In the genomic region with DNA sequence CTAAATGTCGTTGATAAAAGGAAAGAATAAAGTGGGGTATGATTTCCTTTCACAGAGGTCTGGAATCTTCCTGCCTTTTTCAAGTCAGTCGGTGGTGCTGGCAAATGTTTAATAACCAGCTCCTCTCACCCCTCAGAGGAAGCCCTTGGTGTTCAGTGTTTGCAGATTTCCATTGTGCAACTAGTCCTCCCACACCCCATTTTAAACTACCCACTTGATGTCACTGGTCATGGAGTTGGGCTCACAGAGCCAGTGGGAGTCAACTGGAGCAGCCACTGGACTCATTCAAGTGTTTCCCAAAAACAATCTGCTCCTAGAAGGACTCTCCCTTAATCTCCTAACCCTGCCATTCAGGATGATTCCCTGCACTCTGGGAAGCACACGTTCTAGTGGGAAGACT, we compare ENCODE assay signal across 15 cellular contexts.
DNase-seq lines count a peak whose midpoint lies in the region; ATAC-seq and TF ChIP-seq lines count a peak whose summit lies in the region.
"Had no signal": no experiment of that assay in that cellular context is flagged by ENCODE, and none has a peak within 500 bp of the region (broad histone marks: within the 10 kb centered on the region; RNA-seq: fewer than 3 reads in every experiment).

No MANE protein-coding gene starts in this region.

- no peak overlapping the region for H2AK5ac ChIP-seq in neuronal stem cell (ENCODE audit: low read depth, low read length)

- H3K9me3 Mint-ChIP-seq in effector memory CD8-positive, alpha-beta T cell = no peaks in the 10 kb centered on the region
- no peaks in the 10 kb centered on the region for H3K9me3 Mint-ChIP-seq in immature natural killer cell

- DNase-seq in SJCRH30 (no peak), neuronal stem cell (ENCODE audit: low spot score) (no peak), omental fat pad (ENCODE audit: low spot score) (no peak), immature natural killer cell (no peak)
- DNase-seq in effector memory CD8-positive, alpha-beta T cell = no peak
- DNase-seq in stimulated activated CD4-positive, alpha-beta T cell treated with anti-CD3 and anti-CD28 coated beads, Interleukin-4, amount 100 ng/mL, for 1 hour = no peak
- DNase-seq: AML-193, MV-4-11, NCI-H1436, NCI-H2081 treated with DMSO at 0.1 percent for 48 hours, NCI-H446, Peyer's patch, SHP77 had no signal

- H2BK15ac ChIP-seq in neuronal stem cell (ENCODE audit: low read length) = no peak overlapping the region

- CTCF ChIA-PET in HEK293 (lab: Yijun Ruan, JAX) = no interaction called here

- H4K8ac ChIP-seq in neuronal stem cell (ENCODE audit: low read depth, low read length) = no peak overlapping the region

- H3K9me3 ChIP-seq in HEK293 (ENCODE audit: control insufficient read depth, insufficient read depth, low read depth, low read length) (no peaks in the 10 kb centered on the region), SJCRH30 (replicated peaks) (no peaks in the 10 kb centered on the region), neuronal stem cell (replicated peaks in 1 of 2; ENCODE audit: control insufficient read depth in 2 of 2, insufficient read depth in 1 of 2, low read depth in 1 of 2, low read length in 2 of 2) (no peaks in the 10 kb centered on the region)
- H3K9me3 ChIP-seq: Peyer's patch had no signal

- no peak overlapping the region for H3K23ac ChIP-seq in neuronal stem cell (ENCODE audit: low read depth, low read length, poor library complexity)

- H4K91ac ChIP-seq in neuronal stem cell (ENCODE audit: low read depth, low read length, poor library complexity) = no peak overlapping the region

- H3K4me2 ChIP-seq in neuronal stem cell (ENCODE audit: insufficient read depth, low read length, poor library complexity, severe bottlenecking) = peak overlapping the region; percentile 22

- H2BK120ac ChIP-seq in neuronal stem cell (ENCODE audit: low read depth, low read length) = no peak overlapping the region

- no peak overlapping the region for H2BK5ac ChIP-seq in neuronal stem cell (ENCODE audit: low read length)

- H3K27ac Mint-ChIP-seq in effector memory CD8-positive, alpha-beta T cell = peak overlapping the region; percentile 22 to 75
- peak overlapping the region in 1 of 6 donors; percentile 1 for H3K27ac Mint-ChIP-seq in immature natural killer cell

- H3K4me1 ChIP-seq in HEK293 (ENCODE audit: control insufficient read depth, insufficient read depth, low read length) (peaks cover 2% of the 10 kb centered on the region; the same call in 1 of the 2 replicates), SJCRH30 (peaks cover 42% of the 10 kb centered on the region), neuronal stem cell (ENCODE audit: control insufficient read depth in 2 of 2, insufficient read depth in 1 of 2, low read depth in 1 of 2, low read length in 2 of 2) (peaks cover 33 to 54% of the 10 kb centered on the region in 2 donors)

- no peak overlapping the region for H3K9ac ChIP-seq in neuronal stem cell (ENCODE audit: low read depth, low read length, poor library complexity)

- peaks cover 3 to 9% of the 10 kb centered on the region in 2 donors for H3K4me1 Mint-ChIP-seq in effector memory CD8-positive, alpha-beta T cell (ENCODE audit: low read depth in 2 of 2)
- peaks cover 31 to 33% of the 10 kb centered on the region in 2 donors for H3K4me1 Mint-ChIP-seq in immature natural killer cell

- H3K4me3 Mint-ChIP-seq in effector memory CD8-positive, alpha-beta T cell = no peak overlapping the region
- no peak overlapping the region for H3K4me3 Mint-ChIP-seq in immature natural killer cell

- H3K4me3 ChIP-seq in HEK293 (ENCODE audit: low read depth, low read length) = no peak overlapping the region
- no peak overlapping the region for H3K4me3 ChIP-seq in SJCRH30
- H3K4me3 ChIP-seq in neuronal stem cell (ENCODE audit: low read length in 2 of 2) = no peak overlapping the region
- H3K4me3 ChIP-seq: Peyer's patch had no signal

- TF ChIP-seq CTCF in HEK293 (tag by site-specific recombination; IDR thresholded peaks at IDR 0.05) (no peak), omental fat pad (IDR thresholded peaks at IDR 0.05) (no peak)

- no peak overlapping the region for H2BK12ac ChIP-seq in neuronal stem cell (ENCODE audit: low read length)

- H3K14ac ChIP-seq in neuronal stem cell (ENCODE audit: low read length) = no peak overlapping the region

- no peak overlapping the region for H3K27ac ChIP-seq in HEK293 (ENCODE audit: extremely low read depth, low read depth, low read length)
- H3K27ac ChIP-seq in SJCRH30 = peak overlapping the region; percentile 59
- H3K27ac ChIP-seq in neuronal stem cell (replicated peaks; ENCODE audit: low read length) = no peak overlapping the region
- H3K27ac ChIP-seq: Peyer's patch had no signal

- H3K18ac ChIP-seq in neuronal stem cell (ENCODE audit: low read length) = no peak overlapping the region

- ATAC-seq in effector memory CD8-positive, alpha-beta T cell (replicated peaks) = no peak
- no peak for ATAC-seq in omental fat pad (ENCODE audit: low FRiP score)
- no peak for ATAC-seq in HG02970 (IDR thresholded peaks at IDR 0.05; ENCODE audit: low FRiP score, unreplicated experiment)

- no peak overlapping the region for H3K4ac ChIP-seq in neuronal stem cell (ENCODE audit: low read length)

- no peaks in the 10 kb centered on the region for H3K27me3 Mint-ChIP-seq in effector memory CD8-positive, alpha-beta T cell
- peaks cover 2 to 5% (median 5%) of the 10 kb centered on the region in 3 donors for H3K27me3 Mint-ChIP-seq in immature natural killer cell (ENCODE audit: low read depth in 3 of 3)

- no peak overlapping the region for H2AFZ ChIP-seq in neuronal stem cell (ENCODE audit: low read length)

- no CpG with 5 or more reads among the region's 3 CpGs for WGBS in neuronal stem cell (ENCODE audit: extremely low coverage in 2 of 2, insufficient read length in 2 of 2, insufficient replicate concordance in 1 of 2), 2 donors

- POLR2A ChIA-PET in HEK293 (lab: Yijun Ruan, JAX) = no interaction called here

- peaks cover 20% of the 10 kb centered on the region for H3K36me3 Mint-ChIP-seq in effector memory CD8-positive, alpha-beta T cell (ENCODE audit: insufficient read depth)
- peaks cover 26 to 41% (median 36%) of the 10 kb centered on the region in 3 donors for H3K36me3 Mint-ChIP-seq in immature natural killer cell

- peaks cover 0 to 23% of the 10 kb centered on the region in 2 experiments; a peak in 1 of 3 replicates for H3K36me3 ChIP-seq in HEK293 (ENCODE audit: control insufficient read depth in 2 of 2, insufficient read depth in 1 of 2, low read length in 2 of 2)
- H3K36me3 ChIP-seq in SJCRH30 = 0 out of 2 replicates have a peak, but pooled peaks cover 3% of the 10 kb centered on the region
- H3K36me3 ChIP-seq in neuronal stem cell (replicated peaks in 1 of 2; ENCODE audit: control insufficient read depth in 2 of 2, insufficient read depth in 2 of 2, low read length in 2 of 2) = peaks cover 8 to 27% of the 10 kb centered on the region in 2 donors

- H3K27me3 ChIP-seq in SJCRH30 (no peaks in the 10 kb centered on the region), neuronal stem cell (ENCODE audit: control insufficient read depth in 3 of 3, insufficient read depth in 3 of 3, low read depth in 1 of 3, low read length in 3 of 3) (peaks cover 0 to 13% (median 0%) of the 10 kb centered on the region in 3 experiments)
- H3K27me3 ChIP-seq: Peyer's patch had no signal

- H3K79me1 ChIP-seq in neuronal stem cell (ENCODE audit: low read depth, low read length) = no peaks in the 10 kb centered on the region

TF ChIP-seq in HEK293, 187 proteins besides CTCF, POLR2A, EP300 and RAD21 (continues in another document):
- no peak for TF ChIP-seq ZNF37A (tag by site-specific recombination; IDR thresholded peaks at IDR 0.05)
- TF ChIP-seq, protein P1, sequence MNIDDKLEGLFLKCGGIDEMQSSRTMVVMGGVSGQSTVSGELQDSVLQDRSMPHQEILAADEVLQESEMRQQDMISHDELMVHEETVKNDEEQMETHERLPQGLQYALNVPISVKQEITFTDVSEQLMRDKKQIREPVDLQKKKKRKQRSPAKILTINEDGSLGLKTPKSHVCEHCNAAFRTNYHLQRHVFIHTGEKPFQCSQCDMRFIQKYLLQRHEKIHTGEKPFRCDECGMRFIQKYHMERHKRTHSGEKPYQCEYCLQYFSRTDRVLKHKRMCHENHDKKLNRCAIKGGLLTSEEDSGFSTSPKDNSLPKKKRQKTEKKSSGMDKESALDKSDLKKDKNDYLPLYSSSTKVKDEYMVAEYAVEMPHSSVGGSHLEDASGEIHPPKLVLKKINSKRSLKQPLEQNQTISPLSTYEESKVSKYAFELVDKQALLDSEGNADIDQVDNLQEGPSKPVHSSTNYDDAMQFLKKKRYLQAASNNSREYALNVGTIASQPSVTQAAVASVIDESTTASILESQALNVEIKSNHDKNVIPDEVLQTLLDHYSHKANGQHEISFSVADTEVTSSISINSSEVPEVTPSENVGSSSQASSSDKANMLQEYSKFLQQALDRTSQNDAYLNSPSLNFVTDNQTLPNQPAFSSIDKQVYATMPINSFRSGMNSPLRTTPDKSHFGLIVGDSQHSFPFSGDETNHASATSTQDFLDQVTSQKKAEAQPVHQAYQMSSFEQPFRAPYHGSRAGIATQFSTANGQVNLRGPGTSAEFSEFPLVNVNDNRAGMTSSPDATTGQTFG (tag by site-specific recombination; IDR thresholded peaks at IDR 0.05; ENCODE audit: borderline replicate concordance) = no peak
- no peak for TF ChIP-seq ZNF791 (tag by site-specific recombination; IDR thresholded peaks at IDR 0.05)
- TF ChIP-seq ZSCAN23 (tag by site-specific recombination; IDR thresholded peaks at IDR 0.05) = no peak
- TF ChIP-seq EGR2 (tag by site-specific recombination; IDR thresholded peaks at IDR 0.05; ENCODE audit: low read depth) = peak; percentile 38; the same call in 1 of the 2 replicates
- no peak for TF ChIP-seq ZSCAN30 (tag by site-specific recombination; IDR thresholded peaks at IDR 0.05)
- TF ChIP-seq ZNF510 (tag by site-specific recombination; IDR thresholded peaks at IDR 0.05; ENCODE audit: insufficient replicate concordance) = no peak
- no peak for TF ChIP-seq ZFP41 (tag by site-specific recombination; IDR thresholded peaks at IDR 0.05; ENCODE audit: borderline replicate concordance)
- TF ChIP-seq ZNF184 (tag by site-specific recombination; IDR thresholded peaks at IDR 0.05) = no peak
- no peak for TF ChIP-seq ZBTB7A (tag by site-specific recombination; IDR thresholded peaks at IDR 0.05; ENCODE audit: low read depth)
- TF ChIP-seq ZNF473 (tag by site-specific recombination; IDR thresholded peaks at IDR 0.05) = no peak
- TF ChIP-seq, protein P2, sequence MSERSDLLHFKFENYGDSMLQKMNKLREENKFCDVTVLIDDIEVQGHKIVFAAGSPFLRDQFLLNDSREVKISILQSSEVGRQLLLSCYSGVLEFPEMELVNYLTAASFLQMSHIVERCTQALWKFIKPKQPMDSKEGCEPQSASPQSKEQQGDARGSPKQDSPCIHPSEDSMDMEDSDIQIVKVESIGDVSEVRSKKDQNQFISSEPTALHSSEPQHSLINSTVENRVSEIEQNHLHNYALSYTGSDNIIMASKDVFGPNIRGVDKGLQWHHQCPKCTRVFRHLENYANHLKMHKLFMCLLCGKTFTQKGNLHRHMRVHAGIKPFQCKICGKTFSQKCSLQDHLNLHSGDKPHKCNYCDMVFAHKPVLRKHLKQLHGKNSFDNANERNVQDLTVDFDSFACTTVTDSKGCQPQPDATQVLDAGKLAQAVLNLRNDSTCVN (tag by site-specific recombination; optimal IDR thresholded peaks at IDR 0.05) = no peak
